Comparison of ENCODE assay signal across 21 cellular contexts in genomic region chr6:7882505-7883257, GRCh38. TPM values are rescaled to one million over a fixed set of nuclear protein-coding genes. Genes with fewer than 3 reads are reported as not detected.
DNase-seq lines count a peak whose midpoint lies in the region; ATAC-seq, FAIRE-seq and TF ChIP-seq lines count a peak whose summit lies in the region.
"Had no signal": no experiment of that assay in that cellular context is flagged by ENCODE, and none has a peak within 500 bp of the region (broad histone marks: within the 10 kb centered on the region; RNA-seq: fewer than 3 reads in every experiment).

No MANE protein-coding gene starts in this region.

- POLR2A ChIA-PET in MCF 10A (lab: Yijun Ruan, JAX) (no interaction called here), K562 (lab: Yijun Ruan, JAX) (no interaction called here)

- TF ChIP-seq CTCF in MCF 10A (IDR thresholded peaks at IDR 0.05; ENCODE audit: unreplicated experiment), result no peak
- no peak for TF ChIP-seq CTCF in breast epithelium (IDR thresholded peaks at IDR 0.05)
- TF ChIP-seq CTCF in K562 (IDR thresholded peaks at IDR 0.05 in 2 of 3, conservative IDR thresholded peaks at IDR 0.05 in 1 of 3; ENCODE audit: insufficient read depth in 2 of 3, low read depth in 1 of 3, low read length in 3 of 3), result no peak
- no peak for TF ChIP-seq CTCF in right lobe of liver (IDR thresholded peaks at IDR 0.05)
- no peak for TF ChIP-seq CTCF in Peyer's patch (IDR thresholded peaks at IDR 0.05)

- H2AFZ ChIP-seq in K562 (ENCODE audit: low read depth, low read length) (no peak overlapping the region), GM23248 (no peak overlapping the region)
- H2AFZ ChIP-seq: GM23338 had no signal

- H3K27me3 ChIP-seq in breast epithelium (no peaks in the 10 kb centered on the region), K562 (ENCODE audit: control insufficient read depth in 2 of 2, insufficient read depth in 2 of 2, low read length in 2 of 2) (no peaks in the 10 kb centered on the region), right lobe of liver (no peaks in the 10 kb centered on the region), GM23248 (replicated peaks; ENCODE audit: insufficient read depth) (no peaks in the 10 kb centered on the region), Peyer's patch (no peaks in the 10 kb centered on the region)

- no peak overlapping the region for H3K4me3 ChIP-seq in breast epithelium
- no peak overlapping the region for H3K4me3 ChIP-seq in K562
- H3K4me3 ChIP-seq in right lobe of liver, result no peak overlapping the region
- H3K4me3 ChIP-seq in GM23248, result no peak overlapping the region
- H3K4me3 ChIP-seq in Peyer's patch, result no peak overlapping the region
- H3K4me3 ChIP-seq: GM23338 had no signal

- no peak for TF ChIP-seq EP300 in K562 (IDR thresholded peaks at IDR 0.05; ENCODE audit: low read length)

- no peak overlapping the region for H3K4me3 Mint-ChIP-seq in MCF 10A (ENCODE audit: unreplicated experiment)
- H3K4me3 Mint-ChIP-seq: B cell; CD4-positive, alpha-beta T cell; GM23338 had no signal

- DNase-seq in MCF 10A (ENCODE audit: unreplicated experiment) (no peak), breast epithelium (ENCODE audit: low spot score in 2 of 2) (no peak), K562 (ENCODE audit: extremely low read depth in 1 of 4, low spot score in 3 of 4) (no peak), right lobe of liver (no peak), GM23248 (no peak), Peyer's patch (no peak), GOT3 (lab: John Stamatoyannopoulos, UW) (no peak)
- DNase-seq: CD4-positive, alpha-beta T cell; DMS79; NCI-H1417 treated with DMSO at 0.1 percent for 48 hours; NCI-H2029; NCI-H2171; NCI-H446; NCI-H748 treated with DMSO at 0.1 percent for 48 hours; SHP77 treated with DMSO at 0.1 percent for 48 hours had no signal

- H3K27ac ChIP-seq in breast epithelium, result no peak overlapping the region
- H3K27ac ChIP-seq in K562 (ENCODE audit: extremely low read depth, low read depth, low read length), result no peak overlapping the region
- no peak overlapping the region for H3K27ac ChIP-seq in right lobe of liver
- H3K27ac ChIP-seq in GM23248, result no peak overlapping the region
- no peak overlapping the region for H3K27ac ChIP-seq in Peyer's patch
- H3K27ac ChIP-seq: 22Rv1 had no signal

- peaks cover 3% of the 10 kb centered on the region for H3K9me1 ChIP-seq in K562 (ENCODE audit: control insufficient read depth, insufficient read depth, low read length)

- H3K9ac ChIP-seq in K562 (ENCODE audit: insufficient read depth in 1 of 2, low read depth in 2 of 2, low read length in 2 of 2) (no peak overlapping the region), GM23248 (no peak overlapping the region)

- H3K9me3 ChIP-seq in breast epithelium (no peaks in the 10 kb centered on the region), K562 (replicated peaks; ENCODE audit: control insufficient read depth, insufficient read depth, low read depth, low read length) (no peaks in the 10 kb centered on the region), right lobe of liver (no peaks in the 10 kb centered on the region), GM23248 (ENCODE audit: low read depth) (no peaks in the 10 kb centered on the region), Peyer's patch (no peaks in the 10 kb centered on the region)

- H4K20me1 ChIP-seq in K562 (replicated peaks; ENCODE audit: control insufficient read depth, insufficient read depth, low read length), result no peaks in the 10 kb centered on the region; the same call in 1 of the 2 replicates
- H4K20me1 ChIP-seq in GM23248 (ENCODE audit: insufficient read depth), result no peaks in the 10 kb centered on the region

- in situ Hi-C loops in K562 (cut with MboI), result no loop called here
- in situ Hi-C loops in GM23248 (cut with MboI), result no loop called here

- H3K79me2 ChIP-seq in K562 (ENCODE audit: control insufficient read depth, insufficient read depth, low read length) (no peaks in the 10 kb centered on the region), GM23248 (ENCODE audit: insufficient read depth) (no peaks in the 10 kb centered on the region)

- H3K9me3 Mint-ChIP-seq in MCF 10A (ENCODE audit: unreplicated experiment), result no peaks in the 10 kb centered on the region
- H3K9me3 Mint-ChIP-seq: CD4-positive, alpha-beta T cell; GM23338 had no signal

- H3K27ac Mint-ChIP-seq in MCF 10A (ENCODE audit: low read depth, unreplicated experiment), result no peak overlapping the region
- H3K27ac Mint-ChIP-seq: B cell; CD4-positive, alpha-beta T cell; GM23338 had no signal

- H3K4me2 ChIP-seq in K562 (ENCODE audit: insufficient read depth, low read length) (no peak overlapping the region), GM23248 (ENCODE audit: unreplicated experiment) (no peak overlapping the region)
- H3K4me2 ChIP-seq: GM23338 had no signal

- peaks cover 54% of the 10 kb centered on the region for H3F3A ChIP-seq in GM23248 (ENCODE audit: insufficient read depth)

- no peaks in the 10 kb centered on the region for H3K4me1 Mint-ChIP-seq in MCF 10A (ENCODE audit: insufficient read depth, unreplicated experiment)
- H3K4me1 Mint-ChIP-seq: B cell, GM23338 had no signal

- no peak for ATAC-seq in K562
- peak; percentile 4 to 41 (median 24) for ATAC-seq in right lobe of liver
- ATAC-seq in HG03159 (IDR thresholded peaks at IDR 0.05; ENCODE audit: unreplicated experiment), result no peak
- ATAC-seq: GM23338, SK-N-SH treated with all-trans-retinoic acid at 6 μM for 48 hours had no signal

- H3K4me1 ChIP-seq in breast epithelium (no peaks in the 10 kb centered on the region), K562 (replicated peaks in 1 of 2; ENCODE audit: control insufficient read depth in 2 of 2, insufficient read depth in 2 of 2, low read length in 2 of 2) (no peaks in the 10 kb centered on the region), right lobe of liver (no peaks in the 10 kb centered on the region), GM23248 (ENCODE audit: insufficient read depth) (no peaks in the 10 kb centered on the region), Peyer's patch (no peaks in the 10 kb centered on the region)

- H3K27me3 Mint-ChIP-seq in MCF 10A (ENCODE audit: insufficient read depth, unreplicated experiment), result no peaks in the 10 kb centered on the region
- H3K27me3 Mint-ChIP-seq: B cell; CD4-positive, alpha-beta T cell had no signal

- intact Hi-C loops in MCF 10A (cut with micrococcal nuclease) (no loop called here), breast epithelium (cut with DNase I; ENCODE audit: low total_unique reads) (no loop called here), K562 (cut with micrococcal nuclease) (no loop called here), right lobe of liver (cut with DNase I) (no loop called here)

- no peak for TF ChIP-seq RAD21 in K562 (CRISPR knock-in tag; conservative IDR thresholded peaks at IDR 0.05 in 1 of 2, IDR thresholded peaks at IDR 0.05 in 1 of 2)

- CTCF ChIA-PET in MCF 10A (lab: Yijun Ruan, JAX), result no interaction called here
- CTCF ChIA-PET in K562 (lab: Yijun Ruan, JAX; ENCODE audit: low intra/inter-chr PET ratio), result no interaction called here

- H3K9me2 ChIP-seq in GM23248 (ENCODE audit: insufficient read depth), result no peaks in the 10 kb centered on the region

- TF ChIP-seq POLR2A in breast epithelium (IDR thresholded peaks at IDR 0.05) (no peak), K562 (conservative IDR thresholded peaks at IDR 0.05) (no peak), right lobe of liver (IDR thresholded peaks at IDR 0.05) (no peak), Peyer's patch (IDR thresholded peaks at IDR 0.05) (no peak)

- BruUV-seq in MCF 10A (replicated peaks; lab: Mats Ljungman, UMichigan) (TSS peak; percentile 54), K562 (replicated peaks; lab: Mats Ljungman, UMichigan) (TSS peak; percentile 27)

- 93% methylated on average over 19 of the region's 19 CpGs for WGBS in K562 (ENCODE audit: insufficient coverage, low coverage, missing lambda C conversion rate)
- WGBS in right lobe of liver (ENCODE audit: insufficient coverage, low coverage, low lambda C conversion rate, missing lambda C conversion rate), result 75% methylated on average over 17 of the region's 19 CpGs
- 94 to 97% methylated on average over 19 of the region's 19 CpGs for WGBS in GM23248 (ENCODE audit: low coverage in 1 of 2, low lambda C conversion rate in 2 of 2, missing lambda C conversion rate in 2 of 2), 2 experiments

- H3K36me3 Mint-ChIP-seq in MCF 10A (ENCODE audit: insufficient read depth, unreplicated experiment), result peaks cover 72% of the 10 kb centered on the region

- H3K36me3 ChIP-seq in breast epithelium, result peaks cover 13% of the 10 kb centered on the region
- peaks cover 71% of the 10 kb centered on the region for H3K36me3 ChIP-seq in K562 (ENCODE audit: control insufficient read depth, insufficient read depth, low read length)
- peaks cover 9 to 71% (median 40%) of the 10 kb centered on the region in 4 donors for H3K36me3 ChIP-seq in right lobe of liver
- H3K36me3 ChIP-seq in GM23248 (ENCODE audit: low read depth), result peaks cover 62% of the 10 kb centered on the region
- H3K36me3 ChIP-seq in Peyer's patch, result peaks cover 0 to 74% (median 3%) of the 10 kb centered on the region in 3 donors

- no peak for FAIRE-seq in K562 (lab: Jason Lieb, UNC)
- FAIRE-seq: GM18507 had no signal

TF ChIP-seq in K562, 482 proteins besides CTCF, POLR2A, EP300 and RAD21 (continues in another document):
- TF ChIP-seq JUNB (CRISPR knock-in tag; conservative IDR thresholded peaks at IDR 0.05) (no peak), ZNF23 (CRISPR knock-in tag; IDR thresholded peaks at IDR 0.05) (no peak)

RNA-seq across cellular contexts. Expression of gene TXNDC5, which starts 27.9 kb away (rescaled TPM):
- 195 and 263 TPM in 2 replicates for total RNA-seq in MCF 10A (2022)
- 100 to 1,000 TPM; 123 to 191 (median 165) TPM for total RNA-seq in breast epithelium
- 113 and 119 TPM in 2 replicates for total RNA-seq in K562 (2011; cell fraction: chromatin; rRNA removed; ENCODE audit: low replicate concordance)
- 126 TPM in 2 replicates for total RNA-seq in K562 (2011; cell fraction: nucleolus; rRNA removed)
- total RNA-seq in K562 (2011; cell fraction: nucleoplasm; rRNA removed), result 204 and 291 TPM in 2 replicates
- total RNA-seq in K562 (2014; rRNA removed), result 136 and 163 TPM in 2 replicates
- 133 and 142 TPM in 2 replicates for total RNA-seq in K562 (2014; rRNA removed; fragmentation: Illumina TruSeq; extraction: Trizol)
- 145 and 151 TPM in 2 replicates for total RNA-seq in K562 (2015; rRNA removed; fragmentation: Illumina TruSeq; extraction: Trizol)
- total RNA-seq in K562 (2021), result 137 and 139 TPM in 2 replicates
- 148 and 164 TPM in 2 replicates for polyA plus RNA-seq in K562 (2011; rRNA removed)
- 93.6 and 158 TPM in 2 replicates for polyA plus RNA-seq in K562 (2011; cell fraction: cytosol; rRNA removed)
- 77.6 and 108 TPM in 2 replicates for polyA plus RNA-seq in K562 (2011; cell fraction: nucleus; rRNA removed)
- 111 and 153 TPM in 2 replicates for polyA plus RNA-seq in K562 (2012)
- 146 and 156 TPM in 2 replicates for polyA plus RNA-seq in K562 (2014; fragmentation: Illumina TruSeq; extraction: Trizol)
- 10 to 100 TPM; 33.9 to 44.0 TPM for polyA plus RNA-seq in K562 (2014; fragmentation: Nextera tagmentation; extraction: Ambion mirVana)
- polyA plus RNA-seq in K562 (2014; rRNA removed), result 101 and 125 TPM in 2 replicates
- 135 and 149 TPM in 2 replicates for polyA minus RNA-seq in K562 (2011; rRNA and poly(A)+ RNA removed)
- polyA minus RNA-seq in K562 (2011; cell fraction: cytosol; rRNA and poly(A)+ RNA removed), result 72.4 and 78.1 TPM in 2 replicates
- polyA minus RNA-seq in K562 (2011; cell fraction: nucleus; rRNA and poly(A)+ RNA removed), result 27.7 and 54.0 TPM in 2 replicates
- 100 to 1,000 TPM in 5 of 6 experiments, 10 to 100 TPM in 1; 87.9 to 187 (median 133) TPM for total RNA-seq in right lobe of liver
- 471 and 498 TPM in 2 replicates for total RNA-seq in GM23248 (2014; rRNA removed; shearing (Covaris generic))
- polyA plus RNA-seq in GM23248 (2016; fragmentation: Nextera tagmentation; extraction: Ambion mirVana), result 237 and 292 TPM in 2 replicates
- total RNA-seq in Peyer's patch, result 100 to 1,000 TPM in 1 of 4 donors, 10 to 100 TPM in 3; 61.7 to 131 (median 87.3) TPM

Comparison
In these comparisons a context has a peak if more than half of its experiments do, and no peak if none do; other contexts are left out.
1. ATAC-seq: peak in right lobe of liver (4 of 4); none in K562 (single experiment) and HG03159 (single experiment).